ENCODE assay signal across 9 cellular contexts in the genomic region with DNA sequence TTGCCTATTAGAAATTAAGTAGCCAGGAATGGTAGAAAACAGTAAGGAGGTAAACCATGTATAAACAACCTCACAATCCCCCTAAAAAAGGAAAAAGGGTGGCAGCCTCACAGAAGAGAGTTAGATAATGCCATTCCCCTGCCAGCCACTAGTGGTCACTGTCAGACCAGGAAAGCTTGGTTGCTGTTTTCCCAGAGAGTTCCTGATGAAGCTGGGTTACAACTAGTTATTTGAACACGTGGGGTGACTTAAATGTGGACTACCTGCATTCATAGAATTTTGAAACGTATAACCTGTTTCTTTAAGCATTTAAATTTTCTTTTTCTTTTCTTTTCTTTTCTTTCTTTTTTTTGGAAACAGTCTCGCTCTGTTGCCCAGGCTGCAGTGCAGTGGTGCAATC. TPM values are rescaled to one million over a fixed set of nuclear protein-coding genes. Genes with fewer than 3 reads are reported as not detected.
A peak's percentile ranks its signal among the peaks of the same experiment; 100 is the strongest.
DNase-seq lines count a peak whose midpoint lies in the region; ATAC-seq and TF ChIP-seq lines count a peak whose summit lies in the region.
"Had no signal": no experiment of that assay in that cellular context is flagged by ENCODE, and none has a peak within 500 bp of the region (broad histone marks: within the 10 kb centered on the region; RNA-seq: fewer than 3 reads in every experiment).

No MANE protein-coding gene starts in this region.

- H3K36me3 ChIP-seq in heart right ventricle (peaks cover 0 to 19% (median 0%) of the 10 kb centered on the region in 9 donors), PC-9 (ENCODE audit: low read depth) (peaks cover 10% of the 10 kb centered on the region; the same call in 1 of the 2 replicates), uterus (no peaks in the 10 kb centered on the region)
- H3K36me3 ChIP-seq: SJCRH30 had no signal

- H3K4me2 ChIP-seq in PC-9, result no peak overlapping the region

- CTCF ChIA-PET in PC-9 (lab: Charles Lee), result interaction anchor here (0.6 to 0.7 kb wide), 2 partner anchors 340 to 1021 kb away, joined by 3 to 4 read pairs; no protein-coding TSS in a partner anchor

- H3K4me3 ChIP-seq in heart right ventricle (no peak overlapping the region), PC-9 (no peak overlapping the region), foreskin fibroblast (ENCODE audit: low read depth in 1 of 2, low read length in 2 of 2) (no peak overlapping the region), uterus (no peak overlapping the region)
- H3K4me3 ChIP-seq: SJCRH30 had no signal

- intact Hi-C loops in heart right ventricle (cut with DNase I), result no loop called here
- intact Hi-C loops in Right ventricle myocardium inferior (cut with DNase I), result no loop called here
- intact Hi-C loops in PC-9 (cut with micrococcal nuclease; ENCODE audit: unreplicated experiment), result no loop called here
- intact Hi-C loops in uterus (cut with DNase I; ENCODE audit: low total_unique reads), result no loop called here

- H3F3A ChIP-seq in PC-9 (ENCODE audit: insufficient read depth, low read depth), result peaks cover 5% of the 10 kb centered on the region

- BruUV-seq in PC-9 (replicated peaks; lab: Mats Ljungman, UMichigan), result no TSS peak

- 85 to 92% methylated on average over 3 of the region's 3 CpGs for WGBS in heart right ventricle, 2 donors

- POLR2A ChIA-PET in PC-9 (lab: Charles Lee; ENCODE audit: unreplicated experiment), result interaction anchor here (0.7 kb wide), 1 partner anchor 1946 kb away, joined by 4 read pairs; no protein-coding TSS in a partner anchor

- peaks cover 4 to 49% (median 13%) of the 10 kb centered on the region in 9 donors for H3K4me1 ChIP-seq in heart right ventricle
- H3K4me1 ChIP-seq in PC-9 (replicated peaks; ENCODE audit: insufficient read depth), result peaks cover 6% of the 10 kb centered on the region
- no peaks in the 10 kb centered on the region for H3K4me1 ChIP-seq in uterus
- H3K4me1 ChIP-seq: SJCRH30 had no signal

- peak; percentile 45 to 75 (median 56) for TF ChIP-seq CTCF in heart right ventricle (IDR thresholded peaks at IDR 0.05)
- peak; percentile 82 for TF ChIP-seq CTCF in PC-9 (conservative IDR thresholded peaks at IDR 0.05)
- peak; percentile 46 for TF ChIP-seq CTCF in foreskin fibroblast (IDR thresholded peaks at IDR 0.05; ENCODE audit: low read depth, low read length)
- peak in 3 of 4 experiments; percentile 25 to 43 (median 32) for TF ChIP-seq CTCF in uterus (IDR thresholded peaks at IDR 0.05)

- H3K9me2 ChIP-seq in PC-9 (ENCODE audit: insufficient read depth), result no peaks in the 10 kb centered on the region

- H3K79me2 ChIP-seq in PC-9 (ENCODE audit: low read depth), result peaks cover 10% of the 10 kb centered on the region; the same call in 1 of the 2 replicates

- H2AFZ ChIP-seq in PC-9, result no peak overlapping the region

- no peak for TF ChIP-seq POLR2A in uterus (IDR thresholded peaks at IDR 0.05)

- peaks cover 10% of the 10 kb centered on the region for H4K20me1 ChIP-seq in PC-9 (ENCODE audit: insufficient read depth)

- ATAC-seq in heart right ventricle (no peak), Right ventricle myocardium inferior (no peak)

- DNase-seq in heart right ventricle (no peak), Right ventricle myocardium inferior (ENCODE audit: missing footprints) (no peak), PC-9 (no peak), foreskin fibroblast (no peak), uterus (no peak), NCI-H524 treated with DMSO at 0.1 percent for 48 hours (lab: John Stamatoyannopoulos, UW) (no peak), GM19238 (ENCODE audit: insufficient read length, low spot score) (no peak)
- DNase-seq in stimulated activated CD4-positive, alpha-beta T cell treated with anti-CD3 and anti-CD28 coated beads, Interleukin-15, amount 100 ng/mL, for 24 hours, result no peak

- H3K27me3 ChIP-seq in heart right ventricle, result peaks cover 0 to 18% (median 0%) of the 10 kb centered on the region in 7 donors
- H3K27me3 ChIP-seq in PC-9 (ENCODE audit: insufficient read depth, low read depth), result no peaks in the 10 kb centered on the region
- H3K27me3 ChIP-seq in uterus, result no peaks in the 10 kb centered on the region
- H3K27me3 ChIP-seq: SJCRH30 had no signal

- H3K27ac ChIP-seq in heart right ventricle (no peak overlapping the region), PC-9 (no peak overlapping the region), uterus (no peak overlapping the region)
- H3K27ac ChIP-seq: SJCRH30 had no signal

- peaks cover 0 to 19% (median 4%) of the 10 kb centered on the region in 11 donors for H3K9me3 ChIP-seq in heart right ventricle
- H3K9me3 ChIP-seq in PC-9 (ENCODE audit: insufficient read depth, low read depth), result peaks cover 16% of the 10 kb centered on the region
- H3K9me3 ChIP-seq in uterus, result peaks cover 0 to 8% of the 10 kb centered on the region in 2 donors

RNA-seq across cellular contexts. Expression of gene GPRC5C, which starts 5.8 kb away (rescaled TPM):
- total RNA-seq in heart right ventricle (10 to 100 TPM; 28.0 to 41.0 (median 32.5) TPM), Right ventricle myocardium inferior (37.2 TPM), PC-9 (2021) (27.9 and 32.4 TPM in 2 replicates), uterus (10 to 100 TPM in 3 of 4 donors, 1 to 10 TPM in 1; 2.8 to 56.8 (median 27.6) TPM)
- polyA plus RNA-seq in heart right ventricle, result 10 to 100 TPM; 29.5 to 38.2 TPM
- total RNA-seq: SJCRH30 had no signal

RNA-seq across cellular contexts. Expression of gene CD300A, which starts 28.7 kb away (rescaled TPM):
- total RNA-seq in heart right ventricle (10 to 100 TPM in 1 of 10 donors, 1 to 10 TPM in 4, under 1 TPM in 5; 0.38 to 13.1 (median 1.4) TPM), Right ventricle myocardium inferior (2.4 TPM), PC-9 (2021) (not detected in 2 replicates), uterus (10 to 100 TPM in 1 of 4 donors, 1 to 10 TPM in 2, not detected in 1; 3.2 to 10.9 (median 4.0) TPM)
- polyA plus RNA-seq in heart right ventricle, result 1 to 10 TPM in 1 of 2 donors, under 1 TPM in 1; 0.95 to 1.9 TPM
- total RNA-seq: SJCRH30 had no signal

Comparison
In these comparisons a context has a peak if more than half of its experiments do, and no peak if none do; other contexts are left out.
1. CTCF ChIP-seq: peak in every context shown above with its lines; median percentile 82 in PC-9; 56 in heart right ventricle; 46 in foreskin fibroblast; 32 in uterus.